Comparison of ENCODE assay signal across 1 cellular context in genomic region chr9:68704804-68705635, GRCh38.
TF ChIP-seq lines count a peak whose summit lies in the region.

TSS of gene PIP5K1B (plus strand) at chr9:68705240. CDS start at chr9:68822615, 117,375 bp downstream.

TF ChIP-seq in HepG2, 621 proteins besides CTCF, POLR2A, EP300 and RAD21 (continued from another document and continues in another):
- no peak for TF ChIP-seq USF2 (IDR thresholded peaks at IDR 0.05; ENCODE audit: low read depth, low read length)
- TF ChIP-seq USF2 (CRISPR knock-in tag; IDR thresholded peaks at IDR 0.05; ENCODE audit: borderline replicate concordance), result no peak
- no peak for TF ChIP-seq NFIC (IDR thresholded peaks at IDR 0.05; ENCODE audit: low read length)
- TF ChIP-seq SRSF4 (IDR thresholded peaks at IDR 0.05; ENCODE audit: low read depth, low read length, poor library complexity, severe bottlenecking), result no peak
- peak; percentile 50 for TF ChIP-seq XRCC5 (optimal IDR thresholded peaks at IDR 0.05; ENCODE audit: low read length)
- no peak for TF ChIP-seq GLMP (CRISPR knock-in tag; IDR thresholded peaks at IDR 0.05; ENCODE audit: borderline replicate concordance)
- TF ChIP-seq CEBPB (IDR thresholded peaks at IDR 0.05; ENCODE audit: borderline replicate concordance, low read depth, low read length), result peak; percentile 5; the same call in 1 of the 2 replicates
- TF ChIP-seq HDAC1 (CRISPR knock-in tag; IDR thresholded peaks at IDR 0.05), result peak; percentile 84
- no peak for TF ChIP-seq ZNF468 (CRISPR knock-in tag; IDR thresholded peaks at IDR 0.05)
- no peak for TF ChIP-seq LCORL (IDR thresholded peaks at IDR 0.05)
- peak; percentile 36; the same call in 1 of the 2 replicates for TF ChIP-seq LCORL (CRISPR knock-in tag; IDR thresholded peaks at IDR 0.05)
- TF ChIP-seq RFXAP (CRISPR knock-in tag; IDR thresholded peaks at IDR 0.05; ENCODE audit: borderline replicate concordance), result peak; percentile 54; the same call in 1 of the 2 replicates
- TF ChIP-seq HNRNPLL (IDR thresholded peaks at IDR 0.05; ENCODE audit: low read depth, low read length, poor library complexity, severe bottlenecking), result peak; percentile 82
- no peak; the same call in none of the 2 replicates for TF ChIP-seq MED1 (CRISPR knock-in tag; IDR thresholded peaks at IDR 0.05)
- TF ChIP-seq ZNF280B (CRISPR knock-in tag; IDR thresholded peaks at IDR 0.05; ENCODE audit: borderline replicate concordance), result peak; percentile 85; the same call in 1 of the 2 replicates
- no peak for TF ChIP-seq RNF2 (conservative IDR thresholded peaks at IDR 0.05; ENCODE audit: low read depth)
- TF ChIP-seq ZNF703 (CRISPR knock-in tag; IDR thresholded peaks at IDR 0.05; ENCODE audit: borderline replicate concordance), result no peak
- peak; percentile 45 for TF ChIP-seq MYC (CRISPR knock-in tag; IDR thresholded peaks at IDR 0.05; ENCODE audit: borderline replicate concordance)
- 0 out of 2 replicates have a peak, but pooled peaks have one; percentile 48 for TF ChIP-seq ZNF672 (CRISPR knock-in tag; IDR thresholded peaks at IDR 0.05)
- no peak for TF ChIP-seq NR3C1 (CRISPR knock-in tag; IDR thresholded peaks at IDR 0.05)
- no peak for TF ChIP-seq ZNF484 (CRISPR knock-in tag; IDR thresholded peaks at IDR 0.05; ENCODE audit: borderline replicate concordance, low read depth)
- TF ChIP-seq, protein P1, sequence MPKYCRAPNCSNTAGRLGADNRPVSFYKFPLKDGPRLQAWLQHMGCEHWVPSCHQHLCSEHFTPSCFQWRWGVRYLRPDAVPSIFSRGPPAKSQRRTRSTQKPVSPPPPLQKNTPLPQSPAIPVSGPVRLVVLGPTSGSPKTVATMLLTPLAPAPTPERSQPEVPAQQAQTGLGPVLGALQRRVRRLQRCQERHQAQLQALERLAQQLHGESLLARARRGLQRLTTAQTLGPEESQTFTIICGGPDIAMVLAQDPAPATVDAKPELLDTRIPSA (CRISPR knock-in tag; IDR thresholded peaks at IDR 0.05; ENCODE audit: borderline replicate concordance), result no peak
- TF ChIP-seq MEIS2 (CRISPR knock-in tag; IDR thresholded peaks at IDR 0.05), result peak; percentile 63
- TF ChIP-seq ERF (CRISPR knock-in tag; IDR thresholded peaks at IDR 0.05), result peak; percentile 82
- TF ChIP-seq ZNF761 (CRISPR knock-in tag; conservative IDR thresholded peaks at IDR 0.05), result no peak
- no peak for TF ChIP-seq NFE2L1 (CRISPR knock-in tag; IDR thresholded peaks at IDR 0.05; ENCODE audit: borderline replicate concordance)
- no peak for TF ChIP-seq TCF12 (IDR thresholded peaks at IDR 0.05)
- TF ChIP-seq TCF12 (CRISPR knock-in tag; IDR thresholded peaks at IDR 0.05), result no peak
- no peak for TF ChIP-seq HNRNPH1 (optimal IDR thresholded peaks at IDR 0.05; ENCODE audit: low read depth, low read length)
- TF ChIP-seq NCOA5 (CRISPR knock-in tag; IDR thresholded peaks at IDR 0.05), result no peak
- TF ChIP-seq ZNF367 (CRISPR knock-in tag; IDR thresholded peaks at IDR 0.05; ENCODE audit: borderline replicate concordance), result peak; percentile 40; the same call in 1 of the 2 replicates
- peak; percentile 75; the same call in 1 of the 2 replicates for TF ChIP-seq CBX5 (CRISPR knock-in tag; IDR thresholded peaks at IDR 0.05; ENCODE audit: borderline replicate concordance)
- TF ChIP-seq ZFP1 (CRISPR knock-in tag; IDR thresholded peaks at IDR 0.05), result no peak
- no peak for TF ChIP-seq ZFP36 (IDR thresholded peaks at IDR 0.05; ENCODE audit: borderline replicate concordance, low read depth, low read length, partially characterized antibody)
- peak; percentile 17; the same call in 1 of the 2 replicates for TF ChIP-seq SP4 (CRISPR knock-in tag; IDR thresholded peaks at IDR 0.05)
- TF ChIP-seq, protein P2, sequence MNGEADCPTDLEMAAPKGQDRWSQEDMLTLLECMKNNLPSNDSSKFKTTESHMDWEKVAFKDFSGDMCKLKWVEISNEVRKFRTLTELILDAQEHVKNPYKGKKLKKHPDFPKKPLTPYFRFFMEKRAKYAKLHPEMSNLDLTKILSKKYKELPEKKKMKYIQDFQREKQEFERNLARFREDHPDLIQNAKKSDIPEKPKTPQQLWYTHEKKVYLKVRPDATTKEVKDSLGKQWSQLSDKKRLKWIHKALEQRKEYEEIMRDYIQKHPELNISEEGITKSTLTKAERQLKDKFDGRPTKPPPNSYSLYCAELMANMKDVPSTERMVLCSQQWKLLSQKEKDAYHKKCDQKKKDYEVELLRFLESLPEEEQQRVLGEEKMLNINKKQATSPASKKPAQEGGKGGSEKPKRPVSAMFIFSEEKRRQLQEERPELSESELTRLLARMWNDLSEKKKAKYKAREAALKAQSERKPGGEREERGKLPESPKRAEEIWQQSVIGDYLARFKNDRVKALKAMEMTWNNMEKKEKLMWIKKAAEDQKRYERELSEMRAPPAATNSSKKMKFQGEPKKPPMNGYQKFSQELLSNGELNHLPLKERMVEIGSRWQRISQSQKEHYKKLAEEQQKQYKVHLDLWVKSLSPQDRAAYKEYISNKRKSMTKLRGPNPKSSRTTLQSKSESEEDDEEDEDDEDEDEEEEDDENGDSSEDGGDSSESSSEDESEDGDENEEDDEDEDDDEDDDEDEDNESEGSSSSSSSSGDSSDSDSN (CRISPR knock-in tag; IDR thresholded peaks at IDR 0.05), result peak; percentile 94
- TF ChIP-seq NFE2L2 (IDR thresholded peaks at IDR 0.05; ENCODE audit: low read length), result no peak
- TF ChIP-seq KDM5A (IDR thresholded peaks at IDR 0.05; ENCODE audit: borderline replicate concordance, low read length), result no peak; the same call in 1 of the 2 replicates
- TF ChIP-seq FIP1L1 (IDR thresholded peaks at IDR 0.05; ENCODE audit: borderline replicate concordance, insufficient read depth, low read depth, low read length), result no peak
- TF ChIP-seq PAWR (CRISPR knock-in tag; IDR thresholded peaks at IDR 0.05; ENCODE audit: borderline replicate concordance), result no peak
- TF ChIP-seq ZNF547 (CRISPR knock-in tag; IDR thresholded peaks at IDR 0.05), result no peak
- 0 out of 2 replicates have a peak, but pooled peaks have one; percentile 23 for TF ChIP-seq FOSL1 (CRISPR knock-in tag; IDR thresholded peaks at IDR 0.05; ENCODE audit: borderline replicate concordance)
- TF ChIP-seq, protein P3, sequence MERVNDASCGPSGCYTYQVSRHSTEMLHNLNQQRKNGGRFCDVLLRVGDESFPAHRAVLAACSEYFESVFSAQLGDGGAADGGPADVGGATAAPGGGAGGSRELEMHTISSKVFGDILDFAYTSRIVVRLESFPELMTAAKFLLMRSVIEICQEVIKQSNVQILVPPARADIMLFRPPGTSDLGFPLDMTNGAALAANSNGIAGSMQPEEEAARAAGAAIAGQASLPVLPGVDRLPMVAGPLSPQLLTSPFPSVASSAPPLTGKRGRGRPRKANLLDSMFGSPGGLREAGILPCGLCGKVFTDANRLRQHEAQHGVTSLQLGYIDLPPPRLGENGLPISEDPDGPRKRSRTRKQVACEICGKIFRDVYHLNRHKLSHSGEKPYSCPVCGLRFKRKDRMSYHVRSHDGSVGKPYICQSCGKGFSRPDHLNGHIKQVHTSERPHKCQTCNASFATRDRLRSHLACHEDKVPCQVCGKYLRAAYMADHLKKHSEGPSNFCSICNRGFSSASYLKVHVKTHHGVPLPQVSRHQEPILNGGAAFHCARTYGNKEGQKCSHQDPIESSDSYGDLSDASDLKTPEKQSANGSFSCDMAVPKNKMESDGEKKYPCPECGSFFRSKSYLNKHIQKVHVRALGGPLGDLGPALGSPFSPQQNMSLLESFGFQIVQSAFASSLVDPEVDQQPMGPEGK (CRISPR knock-in tag; IDR thresholded peaks at IDR 0.05), result peak; percentile 54
- no peak for TF ChIP-seq AHR (CRISPR knock-in tag; IDR thresholded peaks at IDR 0.05)
- TF ChIP-seq ZBTB39 (CRISPR knock-in tag; IDR thresholded peaks at IDR 0.05), result no peak
- TF ChIP-seq NCOA2 (CRISPR knock-in tag; IDR thresholded peaks at IDR 0.05), result no peak
- 0 out of 2 replicates have a peak, but pooled peaks have one; percentile 78 for TF ChIP-seq ZNF354B (CRISPR knock-in tag; IDR thresholded peaks at IDR 0.05)
- TF ChIP-seq, protein P4, sequence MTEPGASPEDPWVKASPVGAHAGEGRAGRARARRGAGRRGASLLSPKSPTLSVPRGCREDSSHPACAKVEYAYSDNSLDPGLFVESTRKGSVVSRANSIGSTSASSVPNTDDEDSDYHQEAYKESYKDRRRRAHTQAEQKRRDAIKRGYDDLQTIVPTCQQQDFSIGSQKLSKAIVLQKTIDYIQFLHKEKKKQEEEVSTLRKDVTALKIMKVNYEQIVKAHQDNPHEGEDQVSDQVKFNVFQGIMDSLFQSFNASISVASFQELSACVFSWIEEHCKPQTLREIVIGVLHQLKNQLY (CRISPR knock-in tag; IDR thresholded peaks at IDR 0.05), result no peak
- no peak for TF ChIP-seq ZBTB4 (CRISPR knock-in tag; IDR thresholded peaks at IDR 0.05; ENCODE audit: borderline replicate concordance)
